In the genomic region with DNA sequence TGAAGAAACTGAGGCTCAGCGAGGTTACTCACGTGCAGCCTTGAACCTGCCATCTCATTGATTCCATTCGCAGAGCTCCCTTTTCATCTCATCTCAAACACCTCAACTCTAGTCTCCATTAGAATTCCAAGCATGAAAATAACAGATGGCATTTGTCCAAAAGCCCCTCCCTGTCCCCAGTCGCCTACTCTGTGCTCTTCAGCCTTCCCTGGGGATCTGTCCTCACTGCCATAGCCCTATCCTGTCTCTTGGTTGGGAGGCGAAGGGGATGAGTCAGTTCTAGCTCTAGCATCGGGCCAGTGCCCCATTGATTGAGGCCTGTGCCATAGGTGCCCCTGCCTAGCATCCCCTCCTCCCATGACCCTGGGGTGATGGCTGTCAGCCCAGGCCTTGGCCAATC, we compare ENCODE assay signal across 25 cellular contexts.
"Had no signal": no experiment of that assay in that cellular context is flagged by ENCODE, and none has a peak within 500 bp of the region (broad histone marks: within the 10 kb centered on the region; RNA-seq: fewer than 3 reads in every experiment).

No MANE protein-coding gene starts in this region.

- H3K4me3 ChIP-seq: breast epithelium, heart right ventricle, ovary, sigmoid colon, smooth muscle cell, upper lobe of left lung, vagina had no signal

- H3K27ac ChIP-seq: breast epithelium, heart right ventricle, ovary, sigmoid colon, upper lobe of left lung, vagina had no signal

- H3K9me3 ChIP-seq: breast epithelium, heart right ventricle, ovary, sigmoid colon, upper lobe of left lung, vagina had no signal

- DNase-seq: activated CD4-positive, alpha-beta memory T cell treated with anti-CD3 and anti-CD28 coated beads, Interleukin-2, amount 10 ng/mL, durations not matched to agents 7 days and 5 days; activated CD4-positive, alpha-beta T cell treated with anti-CD3 and anti-CD28 coated beads, Interleukin-2, amount 10 ng/mL, durations not matched to agents 7 days and 5 days; activated CD4-positive, CD25-positive, alpha-beta regulatory T cell treated with anti-CD3 and anti-CD28 coated beads, Interleukin-2, amount 50 U/mL, for 72 hours; activated CD8-positive, alpha-beta memory T cell treated with anti-CD3 and anti-CD28 coated beads, Interleukin-2, amount 50 U/mL, for 48 hours; activated gamma-delta T cell treated with Interleukin-2 at 50 U/mL for 16 hours; activated naive CD4-positive, alpha-beta T cell treated with anti-CD3 and anti-CD28 coated beads, Interleukin-2, amount 50 U/mL, for 16 hours; activated T-cell treated with anti-CD3 and anti-CD28 coated beads, Interleukin-2, amount 50 U/mL, for 4 hours; amniotic stem cell; central memory CD4-positive, alpha-beta T cell; foreskin fibroblast; heart right ventricle; ovary; sigmoid colon; stimulated activated CD4-positive, alpha-beta T cell treated with anti-CD3 and anti-CD28 coated beads, Interleukin-1b, Interleukin-23, amount 100 ng/mL, for 48 hours; stimulated activated CD4-positive, alpha-beta T cell treated with anti-CD3 and anti-CD28 coated beads, Interleukin-4, amount 100 ng/mL, for 4 hours; stimulated activated CD8-positive, alpha-beta memory T cell treated with anti-CD3 and anti-CD28 coated beads, Interleukin-4, amount 100 ng/mL, for 48 hours; stimulated activated naive CD8-positive, alpha-beta T cell treated with anti-CD3 and anti-CD28 coated beads, Interleukin-15, amount 100 ng/mL, for 72 hours; T-helper 17 cell; upper lobe of left lung had no signal

- ATAC-seq: activated T-cell treated with anti-CD3 and anti-CD28 coated beads, Interleukin-2, amount 50 U/mL, for 4 hours; activated T-helper 17 cell treated with anti-CD3 and anti-CD28 coated beads, Interleukin-2, amount 50 U/mL, for 72 hours; left lobe of liver; stimulated activated memory B cell treated with anti-CD40 and anti-IgM and Interleukin-4, amounts not matched to agents 10 μg/mL and 1 μg/mL and 100 μg/mL, for 72 hours; stimulated activated naive CD8-positive, alpha-beta T cell treated with anti-CD3 and anti-CD28 coated beads, Interleukin-15, amount 100 ng/mL, for 72 hours; T-helper 17 cell had no signal

- H3K36me3 ChIP-seq: breast epithelium, heart right ventricle, ovary, sigmoid colon, upper lobe of left lung, vagina had no signal

- H3K27me3 ChIP-seq: ovary, sigmoid colon, upper lobe of left lung, vagina had no signal

- H3K4me1 ChIP-seq: breast epithelium, heart right ventricle, sigmoid colon, upper lobe of left lung, vagina had no signal
